Comparison of ENCODE assay signal across 8 cellular contexts in genomic region chr12:30753761-30754382, GRCh38. TPM values are rescaled to one million over a fixed set of nuclear protein-coding genes. Genes with fewer than 3 reads are reported as not detected.
DNase-seq lines count a peak whose midpoint lies in the region; ATAC-seq, FAIRE-seq and TF ChIP-seq lines count a peak whose summit lies in the region.

No MANE protein-coding gene starts in this region.

- H3K27me3 Mint-ChIP-seq in activated CD8-positive, alpha-beta memory T cell treated with anti-CD3 and anti-CD28 coated beads, Interleukin-2, amount 10 ng/mL, durations not matched to agents 7 days and 5 days, result no peaks in the 10 kb centered on the region
- H3K27me3 Mint-ChIP-seq in central memory CD8-positive, alpha-beta T cell, result no peaks in the 10 kb centered on the region
- H3K27me3 Mint-ChIP-seq in mesothelial cell of epicardium (ENCODE audit: low read depth), result no peaks in the 10 kb centered on the region

- no peaks in the 10 kb centered on the region for H3K9me3 Mint-ChIP-seq in activated CD8-positive, alpha-beta memory T cell treated with anti-CD3 and anti-CD28 coated beads, Interleukin-2, amount 10 ng/mL, durations not matched to agents 7 days and 5 days (ENCODE audit: low read depth)
- no peaks in the 10 kb centered on the region for H3K9me3 Mint-ChIP-seq in central memory CD8-positive, alpha-beta T cell
- no peaks in the 10 kb centered on the region for H3K9me3 Mint-ChIP-seq in mesothelial cell of epicardium

- no peak for DNase-seq in activated CD8-positive, alpha-beta memory T cell treated with anti-CD3 and anti-CD28 coated beads, Interleukin-2, amount 10 ng/mL, durations not matched to agents 7 days and 5 days
- DNase-seq in activated CD8-positive, alpha-beta memory T cell treated with anti-CD3 and anti-CD28 coated beads for 24 hours, result no peak
- DNase-seq in NCI-H69 (lab: John Stamatoyannopoulos, UW), result peak; percentile 98
- no peak for DNase-seq in central memory CD8-positive, alpha-beta T cell (ENCODE audit: low spot score in 2 of 2)
- DNase-seq in mesothelial cell of epicardium (ENCODE audit: low spot score in 2 of 2, unreplicated experiment in 2 of 2), result no peak
- no peak for DNase-seq in effector CD4-positive, alpha-beta T cell
- no peak for DNase-seq in D721Med (ENCODE audit: insufficient read length, low spot score)
- no peak for DNase-seq in activated CD4-positive, alpha-beta T cell treated with anti-CD3 and anti-CD28 coated beads for 48 hours

- peaks cover 33% of the 10 kb centered on the region for H3K4me1 Mint-ChIP-seq in activated CD8-positive, alpha-beta memory T cell treated with anti-CD3 and anti-CD28 coated beads, Interleukin-2, amount 10 ng/mL, durations not matched to agents 7 days and 5 days
- peaks cover 51% of the 10 kb centered on the region for H3K4me1 Mint-ChIP-seq in central memory CD8-positive, alpha-beta T cell
- H3K4me1 Mint-ChIP-seq in mesothelial cell of epicardium, result peaks cover 46% of the 10 kb centered on the region

- peak overlapping the region; percentile 85 for H3K4me3 Mint-ChIP-seq in activated CD8-positive, alpha-beta memory T cell treated with anti-CD3 and anti-CD28 coated beads, Interleukin-2, amount 10 ng/mL, durations not matched to agents 7 days and 5 days
- H3K4me3 Mint-ChIP-seq in central memory CD8-positive, alpha-beta T cell, result peak overlapping the region; percentile 80
- peak overlapping the region; percentile 93 for H3K4me3 Mint-ChIP-seq in mesothelial cell of epicardium

- no peak for FAIRE-seq in D721Med (lab: Jason Lieb, UNC)

- H3K27ac Mint-ChIP-seq in activated CD8-positive, alpha-beta memory T cell treated with anti-CD3 and anti-CD28 coated beads, Interleukin-2, amount 10 ng/mL, durations not matched to agents 7 days and 5 days, result peak overlapping the region; percentile 77
- peak overlapping the region; percentile 86 for H3K27ac Mint-ChIP-seq in central memory CD8-positive, alpha-beta T cell (ENCODE audit: low read depth)
- H3K27ac Mint-ChIP-seq in mesothelial cell of epicardium, result peak overlapping the region; percentile 94

- no peak for ATAC-seq in activated CD8-positive, alpha-beta memory T cell treated with anti-CD3 and anti-CD28 coated beads, Interleukin-2, amount 10 ng/mL, durations not matched to agents 7 days and 5 days
- ATAC-seq in central memory CD8-positive, alpha-beta T cell (replicated peaks; ENCODE audit: extremely low read depth, poor library complexity, severe bottlenecking), result no peak

- H3K36me3 Mint-ChIP-seq in activated CD8-positive, alpha-beta memory T cell treated with anti-CD3 and anti-CD28 coated beads, Interleukin-2, amount 10 ng/mL, durations not matched to agents 7 days and 5 days, result peaks cover 1% of the 10 kb centered on the region
- peaks cover 10% of the 10 kb centered on the region for H3K36me3 Mint-ChIP-seq in central memory CD8-positive, alpha-beta T cell (ENCODE audit: insufficient read depth)
- no peaks in the 10 kb centered on the region for H3K36me3 Mint-ChIP-seq in mesothelial cell of epicardium

- TF ChIP-seq CTCF in mesothelial cell of epicardium (IDR thresholded peaks at IDR 0.05; ENCODE audit: unreplicated experiment), result no peak
- TF ChIP-seq CTCF in D721Med (IDR thresholded peaks at IDR 0.05; ENCODE audit: insufficient read depth, missing control alignments), result no peak

- CTCF ChIA-PET in activated CD8-positive, alpha-beta memory T cell treated with anti-CD3 and anti-CD28 coated beads, Interleukin-2, amount 10 ng/mL, durations not matched to agents 7 days and 5 days (lab: Charles Lee), result interaction anchor here (0.8 to 4.1 kb wide), 9 partner anchors 10 to 58 kb away, joined by 3 to 22 read pairs (median 4); partner anchors contain the start of gene IPO8

RNA-seq across cellular contexts. Expression of gene CAPRIN2, which starts 0.9 kb away (rescaled TPM):
- 10 to 100 TPM; 10.0 to 16.2 TPM for total RNA-seq in activated CD8-positive, alpha-beta memory T cell treated with anti-CD3 and anti-CD28 coated beads, Interleukin-2, amount 10 ng/mL, durations not matched to agents 7 days and 5 days
- 40.5 to 41.8 TPM (median 41.4 TPM) in 3 replicates for total RNA-seq in mesothelial cell of epicardium

RNA-seq across cellular contexts. Expression of gene IPO8, which starts 58.2 kb away (rescaled TPM):
- 10 to 100 TPM; 40.8 to 50.5 TPM for total RNA-seq in activated CD8-positive, alpha-beta memory T cell treated with anti-CD3 and anti-CD28 coated beads, Interleukin-2, amount 10 ng/mL, durations not matched to agents 7 days and 5 days
- 33.1 to 36.6 TPM (median 36.4 TPM) in 3 replicates for total RNA-seq in mesothelial cell of epicardium
